ENCODE assay signal across 1 cellular context in genomic region chr17:6639014-6639650, GRCh38.
TF ChIP-seq lines count a peak whose summit lies in the region.

No MANE protein-coding gene starts in this region.

TF ChIP-seq in HepG2, 621 proteins besides CTCF, POLR2A, EP300 and RAD21:
- TF ChIP-seq IKZF4 (CRISPR knock-in tag; IDR thresholded peaks at IDR 0.05; ENCODE audit: borderline replicate concordance, low read depth, not compliant biosample characterization) (no peak), MAX (IDR thresholded peaks at IDR 0.05) (no peak), SNAI1 (CRISPR knock-in tag; IDR thresholded peaks at IDR 0.05; ENCODE audit: borderline replicate concordance) (0 out of 2 replicates have a peak, but pooled peaks have one; percentile 59), MTERF4 (CRISPR knock-in tag; IDR thresholded peaks at IDR 0.05) (0 out of 2 replicates have a peak, but pooled peaks have one; percentile 23), ZNF20 (CRISPR knock-in tag; IDR thresholded peaks at IDR 0.05) (0 out of 2 replicates have a peak, but pooled peaks have one; percentile 46), SIN3B (IDR thresholded peaks at IDR 0.05; ENCODE audit: low read length) (no peak), ZFP90 (CRISPR knock-in tag; IDR thresholded peaks at IDR 0.05; ENCODE audit: borderline replicate concordance) (0 out of 2 replicates have a peak, but pooled peaks have one; percentile 19), CAMTA2 (CRISPR knock-in tag; IDR thresholded peaks at IDR 0.05; ENCODE audit: borderline replicate concordance) (0 out of 2 replicates have a peak, but pooled peaks have one; percentile 35), HHEX (CRISPR knock-in tag; IDR thresholded peaks at IDR 0.05) (no peak)
TF ChIP-seq in HepG2: peak in this region for 5.
